ENCODE assay signal across 8 cellular contexts in genomic region chr2:23925702-23926288, GRCh38. TPM values are rescaled to one million over a fixed set of nuclear protein-coding genes. Genes with fewer than 3 reads are reported as not detected.
DNase-seq lines count a peak whose midpoint lies in the region; ATAC-seq and TF ChIP-seq lines count a peak whose summit lies in the region.

No MANE protein-coding gene starts in this region.

- peak overlapping the region; percentile 40 for H3K4me3 ChIP-seq in KMS-11 (IDR thresholded peaks at IDR 0.05; ENCODE audit: insufficient read depth, low read depth, low read length)
- H3K4me3 ChIP-seq in iPS-20b (ENCODE audit: low read length), result peak overlapping the region; percentile 84
- peak overlapping the region; percentile 96 for H3K4me3 ChIP-seq in smooth muscle cell

- peaks cover 15% of the 10 kb centered on the region for H3F3A ChIP-seq in smooth muscle cell (ENCODE audit: low read depth)

- H3K4me1 ChIP-seq in KMS-11 (ENCODE audit: low read depth, poor library complexity, severe bottlenecking) (peaks cover 31% of the 10 kb centered on the region), iPS-20b (ENCODE audit: insufficient read depth, low read length) (peaks cover 3% of the 10 kb centered on the region; the same call in 1 of the 2 replicates), smooth muscle cell (ENCODE audit: low read depth) (peaks cover 22% of the 10 kb centered on the region)

- ATAC-seq in GM21825 (IDR thresholded peaks at IDR 0.05; ENCODE audit: unreplicated experiment), result peak; percentile 64

- H3K27me3 ChIP-seq in KMS-11 (ENCODE audit: insufficient read depth, low read depth) (no peaks in the 10 kb centered on the region), iPS-20b (ENCODE audit: insufficient read depth, low read length) (no peaks in the 10 kb centered on the region), smooth muscle cell (ENCODE audit: low read depth) (no peaks in the 10 kb centered on the region)

- H3K79me2 ChIP-seq in KMS-11 (ENCODE audit: insufficient read depth, low read depth), result peaks cover 12% of the 10 kb centered on the region; the same call in 1 of the 2 replicates
- H3K79me2 ChIP-seq in smooth muscle cell (ENCODE audit: low read depth), result peaks cover 76% of the 10 kb centered on the region

- H2AFZ ChIP-seq in KMS-11 (ENCODE audit: low read depth) (peak overlapping the region; percentile 95), smooth muscle cell (ENCODE audit: low read depth) (peak overlapping the region; percentile 99)

- DNase-seq in GM10248 (ENCODE audit: extremely low spot score), result peak; percentile 75
- DNase-seq in T-helper 2 cell, result peak in 4 of 5 experiments; percentile 23 to 91 (median 48)
- no peak for DNase-seq in smooth muscle cell (lab: John Stamatoyannopoulos, UW; ENCODE audit: unreplicated experiment)
- DNase-seq in T1000 (lab: John Stamatoyannopoulos, UW), result no peak

- CTCF ChIA-PET in GM10248 (lab: Yijun Ruan, JAX), result interaction anchor here (0.7 to 3.7 kb wide), 25 partner anchors 9 to 238 kb away, joined by 3 to 38 read pairs (median 6); partner anchors contain the start of genes SF3B6, TP53I3 and UBXN2A

- 3% methylated on average over 13 of the region's 13 CpGs for WGBS in smooth muscle cell (ENCODE audit: low lambda C conversion rate)

- H3K4me1 Mint-ChIP-seq in brain, result peaks cover 65% of the 10 kb centered on the region

- no peaks in the 10 kb centered on the region for H3K9me3 Mint-ChIP-seq in brain

- peaks cover 11% of the 10 kb centered on the region for H3K36me3 Mint-ChIP-seq in brain

- H4K20me1 ChIP-seq in KMS-11 (ENCODE audit: insufficient read depth), result no peaks in the 10 kb centered on the region
- peaks cover 49% of the 10 kb centered on the region for H4K20me1 ChIP-seq in smooth muscle cell (ENCODE audit: low read depth)

- peak overlapping the region; percentile 98 to 100 (median 99) for H3K27ac Mint-ChIP-seq in brain

- H3K9me3 ChIP-seq in iPS-20b (ENCODE audit: insufficient read depth, low read depth, low read length) (no peaks in the 10 kb centered on the region), smooth muscle cell (replicated peaks; ENCODE audit: low read depth) (no peaks in the 10 kb centered on the region)

- H3K27ac ChIP-seq in KMS-11 (peak overlapping the region; percentile 100), iPS-20b (ENCODE audit: low read length) (peak overlapping the region; percentile 85), smooth muscle cell (ENCODE audit: low read depth) (peak overlapping the region; percentile 99)

- H3K36me3 ChIP-seq in KMS-11 (ENCODE audit: insufficient read depth) (no peaks in the 10 kb centered on the region), iPS-20b (ENCODE audit: insufficient read depth, low read depth, low read length) (no peaks in the 10 kb centered on the region), smooth muscle cell (ENCODE audit: low read depth) (no peaks in the 10 kb centered on the region)

- peak overlapping the region; percentile 94 to 99 (median 98) for H3K4me3 Mint-ChIP-seq in brain

- POLR2A ChIA-PET in GM10248 (lab: Yijun Ruan, JAX), result interaction anchor here (0.5 to 3.3 kb wide), 6 partner anchors 14 to 413 kb away, joined by 3 to 37 read pairs (median 6); partner anchors contain the start of genes SF3B6, UBXN2A and WDCP

- H3K4me2 ChIP-seq in KMS-11 (peak overlapping the region; percentile 39), smooth muscle cell (peak overlapping the region; percentile 98)

- H3K9ac ChIP-seq in KMS-11 (peak overlapping the region; percentile 99), iPS-20b (ENCODE audit: low read depth, low read length) (peak overlapping the region; percentile 97), smooth muscle cell (ENCODE audit: low read depth) (peak overlapping the region; percentile 98)

- TF ChIP-seq CTCF in GM10248 (IDR thresholded peaks at IDR 0.05; ENCODE audit: control extremely low read depth, extremely low read depth, low read depth, missing control alignments), result no peak
- TF ChIP-seq CTCF in KMS-11 (conservative IDR thresholded peaks at IDR 0.05; ENCODE audit: low read depth, low read length), result no peak
- no peak for TF ChIP-seq CTCF in brain (conservative IDR thresholded peaks at IDR 0.05)
- no peak for TF ChIP-seq CTCF in smooth muscle cell (IDR thresholded peaks at IDR 0.05; ENCODE audit: borderline replicate concordance, insufficient read depth, poor library complexity, severe bottlenecking)

- peaks cover 17% of the 10 kb centered on the region for H3K27me3 Mint-ChIP-seq in brain

RNA-seq across cellular contexts. Expression of gene ATAD2B, which starts 1.1 kb away (rescaled TPM):
- polyA plus RNA-seq in brain (ENCODE audit: insufficient read depth, low read depth, low replicate concordance) (1.6 TPM), smooth muscle cell (6.2 and 8.3 TPM in 2 replicates)
- 17.5 and 19.1 TPM in 2 replicates for total RNA-seq in smooth muscle cell

RNA-seq across cellular contexts. Expression of gene UBXN2A, which starts 14.5 kb away (rescaled TPM):
- polyA plus RNA-seq in brain (ENCODE audit: insufficient read depth, low read depth, low replicate concordance), result 12.1 TPM
- total RNA-seq in smooth muscle cell, result 21.6 and 26.0 TPM in 2 replicates
- polyA plus RNA-seq in smooth muscle cell, result 15.5 and 19.1 TPM in 2 replicates

Comparison
In these comparisons a context has a peak if more than half of its experiments do, and no peak if none do; other contexts are left out.
1. DNase-seq: peak in GM10248 (single experiment) and T-helper 2 cell (4 of 5); none in smooth muscle cell (single experiment) and T1000 (single experiment).
2. H3K4me3 ChIP-seq: peak in every context shown above with its lines; median percentile 96 in smooth muscle cell; 84 in iPS-20b; 40 in KMS-11.
3. Peak in every context shown above with its lines, with median percentiles within 50 percentile points of each other: H3K27ac ChIP-seq and H3K9ac ChIP-seq.